ENCODE assay signal across 1 cellular context in the genomic region with DNA sequence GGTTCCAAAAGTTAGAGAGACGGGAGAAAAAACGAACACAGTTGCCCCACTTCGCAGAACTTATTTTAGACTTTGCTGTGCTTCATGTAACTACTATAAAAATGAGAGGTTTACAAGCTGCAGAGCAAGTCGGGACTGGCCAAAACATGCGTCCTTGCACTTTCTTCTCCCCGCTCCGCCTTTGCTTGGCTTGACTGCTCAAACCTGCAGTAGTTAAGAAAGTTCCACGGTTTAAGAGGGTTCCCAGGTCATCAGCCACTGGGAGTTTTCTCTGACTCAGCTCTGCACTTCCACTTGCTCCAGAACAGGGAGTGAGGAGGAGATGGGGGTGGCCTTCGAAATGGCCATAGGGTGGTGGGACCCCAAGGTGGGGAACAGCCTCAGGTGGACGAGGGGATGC.
TF ChIP-seq lines count a peak whose summit lies in the region.

No MANE protein-coding gene starts in this region.

TF ChIP-seq in K562, 482 proteins besides CTCF, POLR2A, EP300 and RAD21:
- TF ChIP-seq, protein P1, sequence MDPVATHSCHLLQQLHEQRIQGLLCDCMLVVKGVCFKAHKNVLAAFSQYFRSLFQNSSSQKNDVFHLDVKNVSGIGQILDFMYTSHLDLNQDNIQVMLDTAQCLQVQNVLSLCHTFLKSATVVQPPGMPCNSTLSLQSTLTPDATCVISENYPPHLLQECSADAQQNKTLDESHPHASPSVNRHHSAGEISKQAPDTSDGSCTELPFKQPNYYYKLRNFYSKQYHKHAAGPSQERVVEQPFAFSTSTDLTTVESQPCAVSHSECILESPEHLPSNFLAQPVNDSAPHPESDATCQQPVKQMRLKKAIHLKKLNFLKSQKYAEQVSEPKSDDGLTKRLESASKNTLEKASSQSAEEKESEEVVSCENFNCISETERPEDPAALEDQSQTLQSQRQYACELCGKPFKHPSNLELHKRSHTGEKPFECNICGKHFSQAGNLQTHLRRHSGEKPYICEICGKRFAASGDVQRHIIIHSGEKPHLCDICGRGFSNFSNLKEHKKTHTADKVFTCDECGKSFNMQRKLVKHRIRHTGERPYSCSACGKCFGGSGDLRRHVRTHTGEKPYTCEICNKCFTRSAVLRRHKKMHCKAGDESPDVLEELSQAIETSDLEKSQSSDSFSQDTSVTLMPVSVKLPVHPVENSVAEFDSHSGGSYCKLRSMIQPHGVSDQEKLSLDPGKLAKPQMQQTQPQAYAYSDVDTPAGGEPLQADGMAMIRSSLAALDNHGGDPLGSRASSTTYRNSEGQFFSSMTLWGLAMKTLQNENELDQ (CRISPR knock-in tag; IDR thresholded peaks at IDR 0.05; ENCODE audit: borderline replicate concordance) = no peak
